1 cellular context compared by ENCODE assay signal in the genomic region with DNA sequence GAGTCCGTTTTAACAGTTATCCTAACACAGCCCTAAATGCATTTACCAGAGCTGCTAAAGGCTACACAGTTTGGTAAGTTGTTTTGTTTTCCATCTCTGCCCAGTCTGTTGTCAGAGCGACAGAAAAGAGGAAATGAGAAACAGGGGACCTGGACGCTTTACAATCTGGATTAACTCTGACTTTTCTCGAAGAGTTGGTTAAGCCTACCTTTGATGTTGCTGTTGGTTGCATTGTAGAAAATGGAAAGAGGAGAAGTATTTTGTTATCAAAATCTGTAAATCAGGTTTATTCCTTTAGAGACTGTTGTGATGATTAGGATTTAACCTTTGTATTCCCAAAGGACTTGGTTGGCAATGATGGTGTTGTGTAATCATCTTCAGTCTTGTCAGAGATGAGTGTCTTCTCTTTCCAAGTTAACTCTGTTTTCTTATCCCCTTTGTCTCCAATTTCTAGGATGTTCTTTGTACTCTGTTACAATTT.
TF ChIP-seq lines count a peak whose summit lies in the region.

No MANE protein-coding gene starts in this region.

TF ChIP-seq in K562, 482 proteins besides CTCF, POLR2A, EP300 and RAD21:
- TF ChIP-seq PHF8 (IDR thresholded peaks at IDR 0.05; ENCODE audit: borderline replicate concordance, low read length) = 0 out of 2 replicates have a peak, but pooled peaks have one; percentile 12
- TF ChIP-seq KDM4B (IDR thresholded peaks at IDR 0.05; ENCODE audit: borderline replicate concordance in 2 of 2, low read depth in 1 of 2) = no peak
- no peak for TF ChIP-seq NFIC (IDR thresholded peaks at IDR 0.05)
- TF ChIP-seq CEBPB (tag; IDR thresholded peaks at IDR 0.05) = peak; percentile 29; the same call in 1 of the 2 replicates
- TF ChIP-seq RFX1 (IDR thresholded peaks at IDR 0.05) = peak; percentile 37
- TF ChIP-seq ZNF696 (CRISPR knock-in tag; conservative IDR thresholded peaks at IDR 0.05) = no peak
- TF ChIP-seq SPI1 (IDR thresholded peaks at IDR 0.05; ENCODE audit: borderline replicate concordance, low read depth, low read length) = peak; percentile 60; the same call in 1 of the 2 replicates
- TF ChIP-seq, protein P1, sequence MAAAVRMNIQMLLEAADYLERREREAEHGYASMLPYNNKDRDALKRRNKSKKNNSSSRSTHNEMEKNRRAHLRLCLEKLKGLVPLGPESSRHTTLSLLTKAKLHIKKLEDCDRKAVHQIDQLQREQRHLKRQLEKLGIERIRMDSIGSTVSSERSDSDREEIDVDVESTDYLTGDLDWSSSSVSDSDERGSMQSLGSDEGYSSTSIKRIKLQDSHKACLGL (CRISPR knock-in tag; IDR thresholded peaks at IDR 0.05; ENCODE audit: borderline replicate concordance, poor library complexity, severe bottlenecking) = no peak
TF ChIP-seq in K562: peak in this region for 4.
